In the genomic region with DNA sequence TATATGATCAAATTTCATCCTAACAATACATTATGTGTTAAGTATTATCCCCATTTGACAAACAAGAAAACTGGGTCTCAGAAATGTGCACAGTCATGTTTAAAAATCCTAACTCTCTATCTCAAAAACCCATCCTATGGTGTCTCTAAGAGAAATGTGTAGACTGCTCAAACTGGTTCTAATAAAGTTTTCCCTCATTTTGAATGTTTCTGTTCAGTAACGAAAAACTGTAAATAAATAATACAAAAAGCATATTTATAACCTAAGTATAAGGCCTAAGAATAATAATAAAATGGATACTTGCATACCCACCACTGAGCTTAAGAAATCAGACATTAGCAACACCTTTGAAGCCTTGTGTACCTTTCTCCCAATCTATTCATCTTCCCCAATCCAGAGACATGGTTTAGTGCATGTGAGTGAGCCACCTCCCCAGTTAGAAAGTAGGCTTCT, we compare ENCODE assay signal across 1 cellular context.
TF ChIP-seq lines count a peak whose summit lies in the region.

No MANE protein-coding gene starts in this region.

TF ChIP-seq in K562, 482 proteins besides CTCF, POLR2A, EP300 and RAD21 (continued from another document and continues in another):
- TF ChIP-seq, protein P1, sequence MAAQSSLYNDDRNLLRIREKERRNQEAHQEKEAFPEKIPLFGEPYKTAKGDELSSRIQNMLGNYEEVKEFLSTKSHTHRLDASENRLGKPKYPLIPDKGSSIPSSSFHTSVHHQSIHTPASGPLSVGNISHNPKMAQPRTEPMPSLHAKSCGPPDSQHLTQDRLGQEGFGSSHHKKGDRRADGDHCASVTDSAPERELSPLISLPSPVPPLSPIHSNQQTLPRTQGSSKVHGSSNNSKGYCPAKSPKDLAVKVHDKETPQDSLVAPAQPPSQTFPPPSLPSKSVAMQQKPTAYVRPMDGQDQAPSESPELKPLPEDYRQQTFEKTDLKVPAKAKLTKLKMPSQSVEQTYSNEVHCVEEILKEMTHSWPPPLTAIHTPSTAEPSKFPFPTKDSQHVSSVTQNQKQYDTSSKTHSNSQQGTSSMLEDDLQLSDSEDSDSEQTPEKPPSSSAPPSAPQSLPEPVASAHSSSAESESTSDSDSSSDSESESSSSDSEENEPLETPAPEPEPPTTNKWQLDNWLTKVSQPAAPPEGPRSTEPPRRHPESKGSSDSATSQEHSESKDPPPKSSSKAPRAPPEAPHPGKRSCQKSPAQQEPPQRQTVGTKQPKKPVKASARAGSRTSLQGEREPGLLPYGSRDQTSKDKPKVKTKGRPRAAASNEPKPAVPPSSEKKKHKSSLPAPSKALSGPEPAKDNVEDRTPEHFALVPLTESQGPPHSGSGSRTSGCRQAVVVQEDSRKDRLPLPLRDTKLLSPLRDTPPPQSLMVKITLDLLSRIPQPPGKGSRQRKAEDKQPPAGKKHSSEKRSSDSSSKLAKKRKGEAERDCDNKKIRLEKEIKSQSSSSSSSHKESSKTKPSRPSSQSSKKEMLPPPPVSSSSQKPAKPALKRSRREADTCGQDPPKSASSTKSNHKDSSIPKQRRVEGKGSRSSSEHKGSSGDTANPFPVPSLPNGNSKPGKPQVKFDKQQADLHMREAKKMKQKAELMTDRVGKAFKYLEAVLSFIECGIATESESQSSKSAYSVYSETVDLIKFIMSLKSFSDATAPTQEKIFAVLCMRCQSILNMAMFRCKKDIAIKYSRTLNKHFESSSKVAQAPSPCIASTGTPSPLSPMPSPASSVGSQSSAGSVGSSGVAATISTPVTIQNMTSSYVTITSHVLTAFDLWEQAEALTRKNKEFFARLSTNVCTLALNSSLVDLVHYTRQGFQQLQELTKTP (IDR thresholded peaks at IDR 0.05; ENCODE audit: low read depth in 1 of 2, partially characterized antibody in 2 of 2): peak; percentile 79 to 89
- no peak for TF ChIP-seq PTRF (tag; IDR thresholded peaks at IDR 0.05)
- 0 out of 2 replicates have a peak, but pooled peaks have one; percentile 37 for TF ChIP-seq RHOXF2B (CRISPR knock-in tag; conservative IDR thresholded peaks at IDR 0.05)
- no peak for TF ChIP-seq ZNF507 (tag; conservative IDR thresholded peaks at IDR 0.05)
- no peak for TF ChIP-seq ZBTB8A (IDR thresholded peaks at IDR 0.05; ENCODE audit: partially characterized antibody)
- peak in 1 of 2 experiments; percentile 49; a peak in 1 of 4 replicates for TF ChIP-seq CSDE1 (IDR thresholded peaks at IDR 0.05)
- TF ChIP-seq, protein P2, sequence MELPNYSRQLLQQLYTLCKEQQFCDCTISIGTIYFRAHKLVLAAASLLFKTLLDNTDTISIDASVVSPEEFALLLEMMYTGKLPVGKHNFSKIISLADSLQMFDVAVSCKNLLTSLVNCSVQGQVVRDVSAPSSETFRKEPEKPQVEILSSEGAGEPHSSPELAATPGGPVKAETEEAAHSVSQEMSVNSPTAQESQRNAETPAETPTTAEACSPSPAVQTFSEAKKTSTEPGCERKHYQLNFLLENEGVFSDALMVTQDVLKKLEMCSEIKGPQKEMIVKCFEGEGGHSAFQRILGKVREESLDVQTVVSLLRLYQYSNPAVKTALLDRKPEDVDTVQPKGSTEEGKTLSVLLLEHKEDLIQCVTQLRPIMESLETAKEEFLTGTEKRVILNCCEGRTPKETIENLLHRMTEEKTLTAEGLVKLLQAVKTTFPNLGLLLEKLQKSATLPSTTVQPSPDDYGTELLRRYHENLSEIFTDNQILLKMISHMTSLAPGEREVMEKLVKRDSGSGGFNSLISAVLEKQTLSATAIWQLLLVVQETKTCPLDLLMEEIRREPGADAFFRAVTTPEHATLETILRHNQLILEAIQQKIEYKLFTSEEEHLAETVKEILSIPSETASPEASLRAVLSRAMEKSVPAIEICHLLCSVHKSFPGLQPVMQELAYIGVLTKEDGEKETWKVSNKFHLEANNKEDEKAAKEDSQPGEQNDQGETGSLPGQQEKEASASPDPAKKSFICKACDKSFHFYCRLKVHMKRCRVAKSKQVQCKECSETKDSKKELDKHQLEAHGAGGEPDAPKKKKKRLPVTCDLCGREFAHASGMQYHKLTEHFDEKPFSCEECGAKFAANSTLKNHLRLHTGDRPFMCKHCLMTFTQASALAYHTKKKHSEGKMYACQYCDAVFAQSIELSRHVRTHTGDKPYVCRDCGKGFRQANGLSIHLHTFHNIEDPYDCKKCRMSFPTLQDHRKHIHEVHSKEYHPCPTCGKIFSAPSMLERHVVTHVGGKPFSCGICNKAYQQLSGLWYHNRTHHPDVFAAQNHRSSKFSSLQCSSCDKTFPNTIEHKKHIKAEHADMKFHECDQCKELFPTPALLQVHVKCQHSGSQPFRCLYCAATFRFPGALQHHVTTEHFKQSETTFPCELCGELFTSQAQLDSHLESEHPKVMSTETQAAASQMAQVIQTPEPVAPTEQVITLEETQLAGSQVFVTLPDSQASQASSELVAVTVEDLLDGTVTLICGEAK (IDR thresholded peaks at IDR 0.05): peak; percentile 100
- TF ChIP-seq, protein P2 (CRISPR knock-in tag; IDR thresholded peaks at IDR 0.05): peak; percentile 98
- TF ChIP-seq, protein P3, sequence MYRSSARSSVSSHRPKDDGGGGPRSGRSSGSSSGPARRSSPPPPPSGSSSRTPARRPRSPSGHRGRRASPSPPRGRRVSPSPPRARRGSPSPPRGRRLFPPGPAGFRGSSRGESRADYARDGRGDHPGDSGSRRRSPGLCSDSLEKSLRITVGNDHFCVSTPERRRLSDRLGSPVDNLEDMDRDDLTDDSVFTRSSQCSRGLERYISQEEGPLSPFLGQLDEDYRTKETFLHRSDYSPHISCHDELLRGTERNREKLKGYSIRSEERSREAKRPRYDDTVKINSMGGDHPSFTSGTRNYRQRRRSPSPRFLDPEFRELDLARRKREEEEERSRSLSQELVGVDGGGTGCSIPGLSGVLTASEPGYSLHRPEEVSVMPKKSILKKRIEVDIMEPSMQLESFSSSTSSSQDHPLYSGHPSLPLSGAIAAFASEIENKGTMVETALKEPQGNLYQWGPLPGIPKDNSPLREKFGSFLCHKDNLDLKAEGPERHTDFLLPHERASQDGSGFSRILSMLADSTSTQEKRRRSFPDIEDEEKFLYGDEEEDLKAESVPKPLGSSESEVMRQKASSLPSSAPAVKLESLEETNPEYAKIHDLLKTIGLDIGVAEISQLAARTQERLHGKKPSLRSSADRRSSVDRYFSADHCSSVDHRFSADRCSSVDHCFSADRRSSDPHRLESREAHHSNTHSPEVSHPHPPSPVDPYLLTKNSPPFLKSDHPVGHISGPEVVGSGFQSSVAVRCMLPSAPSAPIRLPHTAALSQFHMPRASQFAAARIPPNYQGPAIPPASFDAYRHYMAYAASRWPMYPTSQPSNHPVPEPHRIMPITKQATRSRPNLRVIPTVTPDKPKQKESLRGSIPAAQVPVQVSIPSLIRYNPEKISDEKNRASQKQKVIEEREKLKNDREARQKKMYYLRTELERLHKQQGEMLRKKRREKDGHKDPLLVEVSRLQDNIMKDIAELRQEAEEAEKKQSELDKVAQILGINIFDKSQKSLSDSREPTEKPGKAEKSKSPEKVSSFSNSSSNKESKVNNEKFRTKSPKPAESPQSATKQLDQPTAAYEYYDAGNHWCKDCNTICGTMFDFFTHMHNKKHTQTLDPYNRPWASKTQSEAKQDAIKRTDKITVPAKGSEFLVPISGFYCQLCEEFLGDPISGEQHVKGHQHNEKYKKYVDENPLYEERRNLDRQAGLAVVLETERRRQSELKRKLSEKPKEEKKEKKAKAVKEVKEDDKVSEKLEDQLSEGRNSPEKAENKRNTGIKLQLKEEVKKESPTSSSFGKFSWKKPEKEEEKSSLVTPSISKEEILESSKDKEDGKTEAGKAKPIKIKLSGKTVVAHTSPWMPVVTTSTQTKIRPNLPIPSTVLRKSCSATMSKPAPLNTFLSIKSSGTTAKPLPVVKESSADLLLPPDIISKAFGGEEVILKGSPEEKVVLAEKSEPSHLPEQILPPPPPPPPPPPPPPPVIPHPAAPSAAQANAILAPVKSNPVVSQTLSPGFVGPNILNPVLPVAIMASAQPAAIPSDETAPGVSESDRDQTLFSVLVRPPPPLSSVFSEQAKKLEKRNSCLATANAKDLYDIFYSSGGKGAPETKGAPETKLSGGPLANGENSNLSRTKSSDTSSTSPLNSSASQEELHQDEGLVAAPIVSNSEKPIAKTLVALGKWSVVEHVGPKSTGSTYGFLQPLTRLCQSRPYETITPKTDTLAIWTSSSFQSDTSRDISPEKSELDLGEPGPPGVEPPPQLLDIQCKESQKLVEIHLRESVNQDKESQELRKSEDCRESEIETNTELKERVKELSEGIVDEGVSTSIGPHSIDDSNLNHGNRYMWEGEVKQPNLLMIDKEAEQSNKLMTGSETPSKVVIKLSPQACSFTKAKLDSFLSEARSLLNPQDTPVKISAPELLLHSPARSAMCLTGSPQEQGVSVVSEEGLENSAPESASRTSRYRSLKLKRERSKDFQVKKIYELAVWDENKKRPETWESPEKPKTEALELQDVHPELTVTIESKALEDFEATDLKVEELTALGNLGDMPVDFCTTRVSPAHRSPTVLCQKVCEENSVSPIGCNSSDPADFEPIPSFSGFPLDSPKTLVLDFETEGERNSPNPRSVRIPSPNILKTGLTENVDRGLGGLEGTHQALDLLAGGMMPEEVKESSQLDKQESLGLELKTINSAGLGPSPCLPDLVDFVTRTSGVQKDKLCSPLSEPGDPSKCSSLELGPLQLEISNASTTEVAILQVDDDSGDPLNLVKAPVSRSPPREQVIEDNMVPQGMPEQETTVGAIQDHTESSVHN (IDR thresholded peaks at IDR 0.05; ENCODE audit: borderline replicate concordance in 1 of 2, low read depth in 1 of 2): no peak; a peak in 2 of 4 replicates
- no peak for TF ChIP-seq PCBP2 (IDR thresholded peaks at IDR 0.05; ENCODE audit: low read depth, low read length, poor library complexity, severe bottlenecking)
- TF ChIP-seq GATAD2A (IDR thresholded peaks at IDR 0.05): 0 out of 2 replicates have a peak, but pooled peaks have one; percentile 35
- TF ChIP-seq, protein P4, sequence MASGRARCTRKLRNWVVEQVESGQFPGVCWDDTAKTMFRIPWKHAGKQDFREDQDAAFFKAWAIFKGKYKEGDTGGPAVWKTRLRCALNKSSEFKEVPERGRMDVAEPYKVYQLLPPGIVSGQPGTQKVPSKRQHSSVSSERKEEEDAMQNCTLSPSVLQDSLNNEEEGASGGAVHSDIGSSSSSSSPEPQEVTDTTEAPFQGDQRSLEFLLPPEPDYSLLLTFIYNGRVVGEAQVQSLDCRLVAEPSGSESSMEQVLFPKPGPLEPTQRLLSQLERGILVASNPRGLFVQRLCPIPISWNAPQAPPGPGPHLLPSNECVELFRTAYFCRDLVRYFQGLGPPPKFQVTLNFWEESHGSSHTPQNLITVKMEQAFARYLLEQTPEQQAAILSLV (tag; IDR thresholded peaks at IDR 0.05): no peak
- TF ChIP-seq, protein P5, sequence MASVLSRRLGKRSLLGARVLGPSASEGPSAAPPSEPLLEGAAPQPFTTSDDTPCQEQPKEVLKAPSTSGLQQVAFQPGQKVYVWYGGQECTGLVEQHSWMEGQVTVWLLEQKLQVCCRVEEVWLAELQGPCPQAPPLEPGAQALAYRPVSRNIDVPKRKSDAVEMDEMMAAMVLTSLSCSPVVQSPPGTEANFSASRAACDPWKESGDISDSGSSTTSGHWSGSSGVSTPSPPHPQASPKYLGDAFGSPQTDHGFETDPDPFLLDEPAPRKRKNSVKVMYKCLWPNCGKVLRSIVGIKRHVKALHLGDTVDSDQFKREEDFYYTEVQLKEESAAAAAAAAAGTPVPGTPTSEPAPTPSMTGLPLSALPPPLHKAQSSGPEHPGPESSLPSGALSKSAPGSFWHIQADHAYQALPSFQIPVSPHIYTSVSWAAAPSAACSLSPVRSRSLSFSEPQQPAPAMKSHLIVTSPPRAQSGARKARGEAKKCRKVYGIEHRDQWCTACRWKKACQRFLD (CRISPR knock-in tag; IDR thresholded peaks at IDR 0.05): no peak
- TF ChIP-seq ZNF444 (CRISPR knock-in tag; IDR thresholded peaks at IDR 0.05): no peak
- peak; percentile 78; the same call in 1 of the 2 replicates for TF ChIP-seq FOXJ2 (tag; IDR thresholded peaks at IDR 0.05)
- TF ChIP-seq, protein P6, sequence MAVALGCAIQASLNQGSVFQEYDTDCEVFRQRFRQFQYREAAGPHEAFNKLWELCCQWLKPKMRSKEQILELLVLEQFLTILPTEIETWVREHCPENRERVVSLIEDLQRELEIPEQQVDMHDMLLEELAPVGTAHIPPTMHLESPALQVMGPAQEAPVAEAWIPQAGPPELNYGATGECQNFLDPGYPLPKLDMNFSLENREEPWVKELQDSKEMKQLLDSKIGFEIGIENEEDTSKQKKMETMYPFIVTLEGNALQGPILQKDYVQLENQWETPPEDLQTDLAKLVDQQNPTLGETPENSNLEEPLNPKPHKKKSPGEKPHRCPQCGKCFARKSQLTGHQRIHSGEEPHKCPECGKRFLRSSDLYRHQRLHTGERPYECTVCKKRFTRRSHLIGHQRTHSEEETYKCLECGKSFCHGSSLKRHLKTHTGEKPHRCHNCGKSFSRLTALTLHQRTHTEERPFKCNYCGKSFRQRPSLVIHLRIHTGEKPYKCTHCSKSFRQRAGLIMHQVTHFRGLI (CRISPR knock-in tag; IDR thresholded peaks at IDR 0.05): peak; percentile 7; the same call in 1 of the 2 replicates
- no peak for TF ChIP-seq ZNF583 (CRISPR knock-in tag; IDR thresholded peaks at IDR 0.05)
- TF ChIP-seq L3MBTL2 (IDR thresholded peaks at IDR 0.05): peak; percentile 84
- peak; percentile 66 for TF ChIP-seq TEAD4 (IDR thresholded peaks at IDR 0.05; ENCODE audit: low read length)
- no peak for TF ChIP-seq TEAD4 (CRISPR knock-in tag; IDR thresholded peaks at IDR 0.05; ENCODE audit: borderline replicate concordance)
- no peak for TF ChIP-seq ZC3H8 (IDR thresholded peaks at IDR 0.05)
- TF ChIP-seq ZNF717 (CRISPR knock-in tag; IDR thresholded peaks at IDR 0.05): no peak
- no peak for TF ChIP-seq RBM14 (IDR thresholded peaks at IDR 0.05; ENCODE audit: borderline replicate concordance, insufficient read depth, low read depth, low read length)
- TF ChIP-seq NCOA2 (IDR thresholded peaks at IDR 0.05; ENCODE audit: partially characterized antibody in 2 of 2): peak; percentile 48 to 64
- TF ChIP-seq ATF1 (CRISPR knock-in tag; IDR thresholded peaks at IDR 0.05): no peak
- TF ChIP-seq ATF1 (tag; IDR thresholded peaks at IDR 0.05): 0 out of 2 replicates have a peak, but pooled peaks have one; percentile 8
- TF ChIP-seq ZNF551 (CRISPR knock-in tag; IDR thresholded peaks at IDR 0.05): no peak
- TF ChIP-seq PCBP1 (IDR thresholded peaks at IDR 0.05; ENCODE audit: low read depth, low read length, poor library complexity, severe bottlenecking): no peak
